31 cellular contexts compared by ENCODE assay signal in genomic region chr6:87993331-87993730, GRCh38. TPM values are rescaled to one million over a fixed set of nuclear protein-coding genes. Genes with fewer than 3 reads are reported as not detected.
"Had no signal": no experiment of that assay in that cellular context is flagged by ENCODE, and none has a peak within 500 bp of the region (broad histone marks: within the 10 kb centered on the region; RNA-seq: fewer than 3 reads in every experiment).

No MANE protein-coding gene starts in this region.

- ATAC-seq: activated CD8-positive, alpha-beta memory T cell treated with anti-CD3 and anti-CD28 coated beads, Interleukin-2, amount 10 ng/mL, durations not matched to agents 7 days and 5 days; activated CD8-positive, alpha-beta T cell treated with anti-CD3 and anti-CD28 coated beads for 36 hours; activated naive CD4-positive, alpha-beta T cell treated with anti-CD3 and anti-CD28 coated beads, Interleukin-2, amount 50 U/mL, for 72 hours; activated T-cell treated with anti-CD3 and anti-CD28 coated beads, Interleukin-2, amount 50 U/mL, for 72 hours; effector memory CD8-positive, alpha-beta T cell; heart left ventricle; left lobe of liver; mucosa of descending colon; natural killer cell treated with Interleukin-12 subunit alpha and Interleukin-12 subunit beta and Interleukin-15 and Interleukin-18, amount 100 ng/mL, for 72 hours; sciatic nerve; stimulated activated effector memory CD8-positive, alpha-beta T cell treated with anti-CD3 and anti-CD28 coated beads, Interleukin-12 subunit alpha, Interleukin-12 subunit beta, amount 100 ng/mL, for 72 hours had no signal

- DNase-seq: activated B cell treated with CpG ODN at 0.5 μM for 24 hours; activated CD4-positive, alpha-beta T cell treated with anti-CD3 and anti-CD28 coated beads, Interleukin-2, amount 50 U/mL, for 1 hour; activated CD8-positive, alpha-beta memory T cell treated with anti-CD3 and anti-CD28 coated beads, Interleukin-2, amount 10 ng/mL, durations not matched to agents 7 days and 5 days; activated CD8-positive, alpha-beta T cell treated with anti-CD3 and anti-CD28 coated beads for 36 hours; activated naive CD4-positive, alpha-beta T cell; activated T-cell treated with anti-CD3 and anti-CD28 coated beads, Interleukin-2, amount 50 U/mL, for 72 hours; cerebellar nuclear complex; effector memory CD8-positive, alpha-beta T cell; erythroblast; heart left ventricle; kidney glomerular epithelial cell; mesendoderm; mucosa of descending colon; ovary; retina; stimulated activated CD4-positive, alpha-beta T cell treated with anti-CD3 and anti-CD28 coated beads, Interleukin-12 subunit alpha, Interleukin-12 subunit beta, amount 100 ng/mL, for 4 hours; stimulated activated CD4-positive, alpha-beta T cell treated with anti-CD3 and anti-CD28 coated beads, Interleukin-4, amount 100 ng/mL, for 24 hours; T-helper 1 cell; uterus had no signal

- H3K27ac ChIP-seq: coronary artery, heart left ventricle, ovary, prostate gland, skin epidermis, uterus had no signal

- H3K4me3 ChIP-seq: coronary artery, heart left ventricle, lung, mucosa of descending colon, ovary, prostate gland, skin epidermis, uterus had no signal

- H3K27me3 ChIP-seq: ovary, uterus had no signal

RNA-seq across cellular contexts. Expression of gene SPACA1, which starts 54.3 kb away (rescaled TPM):
- total RNA-seq: activated B cell treated with CpG ODN at 0.5 μM for 24 hours; activated CD8-positive, alpha-beta memory T cell treated with anti-CD3 and anti-CD28 coated beads, Interleukin-2, amount 10 ng/mL, durations not matched to agents 7 days and 5 days; activated CD8-positive, alpha-beta T cell treated with anti-CD3 and anti-CD28 coated beads for 36 hours; activated naive CD4-positive, alpha-beta T cell treated with anti-CD3 and anti-CD28 coated beads, Interleukin-2, amount 50 U/mL, for 72 hours; activated T-cell treated with anti-CD3 and anti-CD28 coated beads, Interleukin-2, amount 50 U/mL, for 72 hours; fibroblast of lung; heart left ventricle; left lobe of liver; lung; mucosa of descending colon; myocyte; natural killer cell treated with Interleukin-12 subunit alpha and Interleukin-12 subunit beta and Interleukin-15 and Interleukin-18, amount 100 ng/mL, for 72 hours; ovary; sciatic nerve; subcutaneous adipose tissue; uterus had no signal
